In genomic region chr6:44072452-44072958, GRCh38 we compare ENCODE assay signal across 1 cellular context.
TF ChIP-seq lines count a peak whose summit lies in the region.

No MANE protein-coding gene starts in this region.

TF ChIP-seq in HepG2, 621 proteins besides CTCF, POLR2A, EP300 and RAD21 (continued from another document and continues in another):
- TF ChIP-seq GMEB2 (CRISPR knock-in tag; IDR thresholded peaks at IDR 0.05; ENCODE audit: low read depth) (no peak), ZNF512B (CRISPR knock-in tag; IDR thresholded peaks at IDR 0.05; ENCODE audit: borderline replicate concordance) (0 out of 2 replicates have a peak, but pooled peaks have one; percentile 79), PHB2 (IDR thresholded peaks at IDR 0.05; ENCODE audit: partially characterized antibody) (no peak), ZNF232 (CRISPR knock-in tag; IDR thresholded peaks at IDR 0.05; ENCODE audit: borderline replicate concordance) (no peak), ZNF260 (CRISPR knock-in tag; IDR thresholded peaks at IDR 0.05; ENCODE audit: borderline replicate concordance, low read depth) (no peak), ZNF614 (CRISPR knock-in tag; IDR thresholded peaks at IDR 0.05; ENCODE audit: borderline replicate concordance) (no peak), DBP (CRISPR knock-in tag; IDR thresholded peaks at IDR 0.05; ENCODE audit: not compliant biosample characterization) (no peak), MXD3 (CRISPR knock-in tag; IDR thresholded peaks at IDR 0.05) (no peak), REST (IDR thresholded peaks at IDR 0.05; ENCODE audit: borderline replicate concordance in 1 of 2, low read depth in 1 of 2, low read length in 2 of 2) (no peak), AKAP8 (CRISPR knock-in tag; IDR thresholded peaks at IDR 0.05) (no peak; the same call in 1 of the 2 replicates), ZFY (CRISPR knock-in tag; IDR thresholded peaks at IDR 0.05) (no peak), ZNF383 (CRISPR knock-in tag; IDR thresholded peaks at IDR 0.05; ENCODE audit: borderline replicate concordance) (peak; percentile 96; the same call in 1 of the 2 replicates), ZNF543 (CRISPR knock-in tag; IDR thresholded peaks at IDR 0.05) (peak; percentile 79; the same call in 1 of the 2 replicates), MEIS1 (CRISPR knock-in tag; IDR thresholded peaks at IDR 0.05; ENCODE audit: borderline replicate concordance) (no peak), NONO (IDR thresholded peaks at IDR 0.05) (no peak), NONO (CRISPR knock-in tag; conservative IDR thresholded peaks at IDR 0.05) (0 out of 2 replicates have a peak, but pooled peaks have one; percentile 34), RFX1 (IDR thresholded peaks at IDR 0.05) (no peak), KDM1A (CRISPR knock-in tag; IDR thresholded peaks at IDR 0.05) (no peak), NAIF1 (CRISPR knock-in tag; IDR thresholded peaks at IDR 0.05; ENCODE audit: borderline replicate concordance) (no peak), ZBTB14 (CRISPR knock-in tag; IDR thresholded peaks at IDR 0.05) (no peak), SATB2 (CRISPR knock-in tag; IDR thresholded peaks at IDR 0.05) (no peak), PPARG (CRISPR knock-in tag; conservative IDR thresholded peaks at IDR 0.05) (no peak), FOXC1 (CRISPR knock-in tag; IDR thresholded peaks at IDR 0.05; ENCODE audit: borderline replicate concordance) (no peak), ZNF501 (CRISPR knock-in tag; IDR thresholded peaks at IDR 0.05) (no peak), ZNF414 (CRISPR knock-in tag; IDR thresholded peaks at IDR 0.05) (no peak), BCL3 (CRISPR knock-in tag; IDR thresholded peaks at IDR 0.05) (no peak), FOXP1 (IDR thresholded peaks at IDR 0.05) (no peak), FOXP1 (CRISPR knock-in tag; IDR thresholded peaks at IDR 0.05) (no peak), FOXK2 (IDR thresholded peaks at IDR 0.05) (no peak), ZNF777 (CRISPR knock-in tag; IDR thresholded peaks at IDR 0.05) (no peak), SSRP1 (CRISPR knock-in tag; IDR thresholded peaks at IDR 0.05) (no peak), ZNF629 (CRISPR knock-in tag; conservative IDR thresholded peaks at IDR 0.05) (no peak), EED (CRISPR knock-in tag; IDR thresholded peaks at IDR 0.05) (no peak), TIGD3 (CRISPR knock-in tag; IDR thresholded peaks at IDR 0.05; ENCODE audit: borderline replicate concordance) (no peak), KDM6A (CRISPR knock-in tag; IDR thresholded peaks at IDR 0.05; ENCODE audit: low read depth) (no peak), NR0B2 (CRISPR knock-in tag; IDR thresholded peaks at IDR 0.05) (no peak), ZNF703 (CRISPR knock-in tag; IDR thresholded peaks at IDR 0.05; ENCODE audit: borderline replicate concordance) (no peak)
